ENCODE assay signal across 27 cellular contexts in the genomic region with DNA sequence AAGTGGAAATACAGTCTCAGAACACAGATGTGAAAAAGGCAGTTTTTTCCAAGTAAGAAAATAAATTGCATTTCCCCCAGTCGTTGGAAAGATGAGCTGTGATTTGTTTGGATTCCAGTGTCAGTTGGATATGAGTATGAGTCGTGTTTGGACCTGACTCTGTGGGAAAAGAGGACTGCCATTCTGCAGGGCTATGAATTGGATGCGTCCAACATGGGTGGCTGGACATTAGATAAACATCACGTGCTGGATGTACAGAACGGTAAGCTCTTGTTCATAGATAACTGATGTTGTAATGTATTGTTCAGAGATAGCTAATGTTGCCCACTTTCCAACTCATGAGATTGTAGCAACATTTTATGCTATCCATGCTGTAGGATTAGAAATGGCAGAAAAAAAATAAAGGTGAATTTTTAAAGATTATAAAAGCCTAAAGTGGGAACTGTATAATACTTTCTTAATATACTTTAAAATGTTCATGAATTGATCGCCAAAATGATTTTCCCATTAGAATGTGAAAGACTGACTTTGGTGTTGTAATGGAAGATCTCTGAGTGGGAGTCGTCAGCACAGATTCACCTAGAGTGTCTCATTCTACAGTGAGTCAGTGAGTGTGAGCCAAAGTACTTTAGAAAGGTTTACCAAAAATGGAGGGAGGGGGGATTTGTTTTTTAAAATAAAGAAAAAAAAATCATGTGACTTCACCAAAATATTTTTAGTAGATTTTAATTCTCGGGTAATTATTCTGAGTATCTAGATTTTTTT.
A peak's percentile ranks its signal among the peaks of the same experiment; 100 is the strongest.
DNase-seq lines count a peak whose midpoint lies in the region; ATAC-seq, FAIRE-seq and TF ChIP-seq lines count a peak whose summit lies in the region.
"Had no signal": no experiment of that assay in that cellular context is flagged by ENCODE, and none has a peak within 500 bp of the region (broad histone marks: within the 10 kb centered on the region; RNA-seq: fewer than 3 reads in every experiment).

No MANE protein-coding gene starts in this region.

- no peaks in the 10 kb centered on the region for H3K27me3 ChIP-seq in fibroblast of lung (ENCODE audit: control insufficient read depth, insufficient read depth, low read length)
- peaks cover 49% of the 10 kb centered on the region for H3K27me3 ChIP-seq in PC-9 (ENCODE audit: insufficient read depth, low read depth)
- H3K27me3 ChIP-seq: adrenal gland, gastrocnemius medialis, hepatocyte, neutrophil, sigmoid colon had no signal

- intact Hi-C loops in PC-9 (cut with micrococcal nuclease; ENCODE audit: unreplicated experiment), result no loop called here

- TF ChIP-seq POLR2A in GM12892 (IDR thresholded peaks at IDR 0.05; ENCODE audit: low read depth, low read length), result no peak

- H2AFZ ChIP-seq in fibroblast of lung (ENCODE audit: low read length), result no peak overlapping the region
- no peak overlapping the region for H2AFZ ChIP-seq in PC-9
- H2AFZ ChIP-seq: hepatocyte had no signal

- H3K9me3 ChIP-seq in fibroblast of lung (ENCODE audit: control insufficient read depth, insufficient read depth, low read depth, low read length), result no peaks in the 10 kb centered on the region
- H3K9me3 ChIP-seq in PC-9 (ENCODE audit: insufficient read depth, low read depth), result no peaks in the 10 kb centered on the region
- no peaks in the 10 kb centered on the region for H3K9me3 ChIP-seq in T-helper 17 cell (ENCODE audit: control insufficient read depth, low read length, poor library complexity, severe bottlenecking)
- H3K9me3 ChIP-seq: adrenal gland, gastrocnemius medialis, neutrophil, prostate gland, sigmoid colon had no signal

- TF ChIP-seq CTCF in fibroblast of lung (conservative IDR thresholded peaks at IDR 0.05 in 1 of 2, IDR thresholded peaks at IDR 0.05 in 1 of 2; ENCODE audit: low read depth in 1 of 2, low read length in 2 of 2) (no peak), PC-9 (conservative IDR thresholded peaks at IDR 0.05) (no peak)

- POLR2A ChIA-PET in PC-9 (lab: Charles Lee; ENCODE audit: unreplicated experiment), result no interaction called here

- no peaks in the 10 kb centered on the region for H3K36me3 ChIP-seq in fibroblast of lung (ENCODE audit: control insufficient read depth, insufficient read depth, low read length)
- H3K36me3 ChIP-seq in PC-9 (ENCODE audit: low read depth), result no peaks in the 10 kb centered on the region
- H3K36me3 ChIP-seq: adrenal gland, gastrocnemius medialis, neutrophil, prostate gland had no signal

- H3K27me3 Mint-ChIP-seq in T-helper 17 cell, result peaks cover 16% of the 10 kb centered on the region

- H3K9me2 ChIP-seq in PC-9 (ENCODE audit: insufficient read depth), result no peaks in the 10 kb centered on the region

- no peak overlapping the region for H3K9ac ChIP-seq in fibroblast of lung (ENCODE audit: insufficient read depth, low read length)

- no peak for FAIRE-seq in RCC 7860 (lab: Jason Lieb, UNC)
- no peak for FAIRE-seq in GM12892 (lab: Jason Lieb, UNC)
- FAIRE-seq: colon, H54 had no signal

- no peak overlapping the region for H3K27ac Mint-ChIP-seq in T-helper 17 cell
- H3K27ac Mint-ChIP-seq: activated naive CD4-positive, alpha-beta T cell treated with anti-CD3 and anti-CD28 coated beads for 36 hours; activated T-helper 1 cell treated with anti-CD3 and anti-CD28 coated beads, Interleukin-12 subunit alpha, Interleukin-12 subunit beta, Interleukin-2, Interleukin-4 antibody, amounts not matched to agents 30 ng/mL and 10 ng/mL and 1 ng/mL, durations not matched to agents 14 hours and 24 hours and 36 hours had no signal

- H3K4me2 ChIP-seq in fibroblast of lung (ENCODE audit: extremely low read depth, insufficient read depth, low read length) (no peak overlapping the region), PC-9 (no peak overlapping the region)
- H3K4me2 ChIP-seq: hepatocyte had no signal

- H3K4me3 Mint-ChIP-seq in T-helper 17 cell, result no peak overlapping the region
- H3K4me3 Mint-ChIP-seq: activated naive CD4-positive, alpha-beta T cell treated with anti-CD3 and anti-CD28 coated beads for 36 hours; activated T-helper 1 cell treated with anti-CD3 and anti-CD28 coated beads, Interleukin-12 subunit alpha, Interleukin-12 subunit beta, Interleukin-2, Interleukin-4 antibody, amounts not matched to agents 30 ng/mL and 10 ng/mL and 1 ng/mL, durations not matched to agents 14 hours and 24 hours and 36 hours had no signal

- DNase-seq in NCI-H2171 treated with DMSO at 0.1 percent for 48 hours (lab: John Stamatoyannopoulos, UW), result peak; percentile 15
- no peak for DNase-seq in NCI-H2171 (lab: John Stamatoyannopoulos, UW)
- DNase-seq in RCC 7860 (ENCODE audit: low spot score), result peak; percentile 3
- DNase-seq in fibroblast of lung (ENCODE audit: low read depth in 2 of 2), result peak; percentile 15 to 37
- DNase-seq in PC-9, result no peak
- no peak for DNase-seq in stimulated activated CD4-positive, alpha-beta T cell treated with anti-CD3 and anti-CD28 coated beads, Interleukin-2, amount 100 ng/mL, for 48 hours
- no peak for DNase-seq in T-helper 17 cell
- DNase-seq in GM12892 (ENCODE audit: insufficient read length), result no peak
- DNase-seq: 8988T; activated CD4-positive, alpha-beta T cell treated with anti-CD3 and anti-CD28 coated beads, Interleukin-2, amount 50 U/mL, for 48 hours; activated naive CD4-positive, alpha-beta T cell treated with anti-CD3 and anti-CD28 coated beads for 36 hours; adrenal gland; effector CD8-positive, alpha-beta T cell; gastrocnemius medialis; KG1; NCI-H524 treated with DMSO at 0.1 percent for 48 hours; NK-92 treated with Interleukin-12 subunit alpha and Interleukin-12 subunit beta, amount 100 ng/mL, for 24 hours; SIG-M5; sigmoid colon; stimulated activated CD4-positive, alpha-beta T cell treated with anti-CD3 and anti-CD28 coated beads, Interleukin-15, amount 100 ng/mL, for 24 hours; stimulated activated naive CD4-positive, alpha-beta T cell treated with Interleukin-2 at 50 U/mL for 16 hours had no signal

- no peak for ATAC-seq in T-helper 17 cell
- ATAC-seq: gastrocnemius medialis had no signal

- H3K27ac ChIP-seq in fibroblast of lung (ENCODE audit: insufficient read depth, low read length) (no peak overlapping the region), PC-9 (no peak overlapping the region)
- H3K27ac ChIP-seq: adrenal gland, gastrocnemius medialis, hepatocyte, neutrophil, prostate gland, sigmoid colon had no signal

- no peaks in the 10 kb centered on the region for H3K79me2 ChIP-seq in fibroblast of lung (ENCODE audit: control insufficient read depth, insufficient read depth, low read length)
- H3K79me2 ChIP-seq in PC-9 (ENCODE audit: low read depth), result no peaks in the 10 kb centered on the region
- H3K79me2 ChIP-seq: hepatocyte had no signal

- CTCF ChIA-PET in PC-9 (lab: Charles Lee), result interaction anchor here (0.6 kb wide), 1 partner anchor 240 kb away, joined by 3 read pairs; no protein-coding TSS in a partner anchor

- peaks cover 2% of the 10 kb centered on the region for H3K4me1 Mint-ChIP-seq in T-helper 17 cell

- H4K20me1 ChIP-seq in fibroblast of lung (ENCODE audit: control insufficient read depth, extremely low read depth, insufficient read depth, low read length) (no peaks in the 10 kb centered on the region), PC-9 (ENCODE audit: insufficient read depth) (no peaks in the 10 kb centered on the region)

- no peaks in the 10 kb centered on the region for H3K36me3 Mint-ChIP-seq in T-helper 17 cell (ENCODE audit: low read depth)

- no peaks in the 10 kb centered on the region for H3K4me1 ChIP-seq in fibroblast of lung (ENCODE audit: control insufficient read depth, extremely low read depth, insufficient read depth, low read length)
- H3K4me1 ChIP-seq in PC-9 (replicated peaks; ENCODE audit: insufficient read depth), result no peaks in the 10 kb centered on the region
- H3K4me1 ChIP-seq: adrenal gland, gastrocnemius medialis, prostate gland, sigmoid colon had no signal

- no peak overlapping the region for H3K4me3 ChIP-seq in fibroblast of lung (replicated peaks in 1 of 4; ENCODE audit: control extremely low read depth in 1 of 4, insufficient read depth in 1 of 4, low read depth in 3 of 4, low read length in 4 of 4)
- H3K4me3 ChIP-seq in PC-9, result no peak overlapping the region
- H3K4me3 ChIP-seq: adrenal gland, gastrocnemius medialis, hepatocyte, prostate gland, sigmoid colon had no signal

- no peaks in the 10 kb centered on the region for H3F3A ChIP-seq in PC-9 (ENCODE audit: insufficient read depth, low read depth)

- BruUV-seq in PC-9 (replicated peaks; lab: Mats Ljungman, UMichigan), result no TSS peak

Comparison
In these comparisons a context has a peak if more than half of its experiments do, and no peak if none do; other contexts are left out.
1. DNase-seq: peak in NCI-H2171 treated with DMSO at 0.1 percent for 48 hours (single experiment), RCC 7860 (single experiment) and fibroblast of lung (2 of 2); none in NCI-H2171 (single experiment), PC-9 (0 of 2), stimulated activated CD4-positive, alpha-beta T cell treated with anti-CD3 and anti-CD28 coated beads, Interleukin-2, amount 100 ng/mL, for 48 hours (0 of 2), T-helper 17 cell (0 of 3) and GM12892 (single experiment).